Comparison of ENCODE assay signal across 20 cellular contexts in genomic region chr16:11711662-11712061, GRCh38. TPM values are rescaled to one million over a fixed set of nuclear protein-coding genes. Genes with fewer than 3 reads are reported as not detected.
DNase-seq lines count a peak whose midpoint lies in the region; ATAC-seq and TF ChIP-seq lines count a peak whose summit lies in the region.
"Had no signal": no experiment of that assay in that cellular context is flagged by ENCODE, and none has a peak within 500 bp of the region (broad histone marks: within the 10 kb centered on the region; RNA-seq: fewer than 3 reads in every experiment).

No MANE protein-coding gene starts in this region.

- TF ChIP-seq CTCF in OCI-LY1 (IDR thresholded peaks at IDR 0.05; ENCODE audit: low read length) (no peak), lung (IDR thresholded peaks at IDR 0.05; ENCODE audit: control extremely low read depth, extremely low read depth) (no peak), uterus (IDR thresholded peaks at IDR 0.05) (no peak)

- peaks cover 49% of the 10 kb centered on the region for H3K36me3 ChIP-seq in OCI-LY1 (ENCODE audit: insufficient read depth, low read length)
- H3K36me3 ChIP-seq in lung (ENCODE audit: control insufficient read depth in 2 of 2, insufficient read depth in 2 of 2, low read length in 2 of 2): peaks cover 11% of the 10 kb centered on the region in 2 donors
- H3K36me3 ChIP-seq in uterus: no peaks in the 10 kb centered on the region

- no peaks in the 10 kb centered on the region for H3F3A ChIP-seq in OCI-LY1 (ENCODE audit: insufficient read depth, low read length)

- no peak overlapping the region for H3K9ac ChIP-seq in OCI-LY1 (ENCODE audit: low read length)
- H3K9ac ChIP-seq: SK-N-SH had no signal

- no peak overlapping the region for H3K4me2 ChIP-seq in OCI-LY1 (ENCODE audit: low read length)
- H3K4me2 ChIP-seq: SK-N-SH had no signal

- H3K4me1 ChIP-seq in right cardiac atrium (ENCODE audit: control insufficient read depth, insufficient read depth, low read length) (no peaks in the 10 kb centered on the region), OCI-LY1 (ENCODE audit: insufficient read depth, low read length, severe bottlenecking) (peaks cover 32% of the 10 kb centered on the region), lung (ENCODE audit: control insufficient read depth in 2 of 2, insufficient read depth in 2 of 2, low read length in 2 of 2) (peaks cover 0 to 15% of the 10 kb centered on the region in 2 donors), uterus (peaks cover 0 to 1% of the 10 kb centered on the region in 2 donors)

- no peaks in the 10 kb centered on the region for H3K9me2 ChIP-seq in OCI-LY1 (ENCODE audit: low read depth, low read length)
- H3K9me2 ChIP-seq: SK-N-SH had no signal

- H4K20me1 ChIP-seq in OCI-LY1 (ENCODE audit: insufficient read depth, low read length): no peaks in the 10 kb centered on the region

- peak overlapping the region in 1 of 2 donors; percentile 60 for H3K27ac Mint-ChIP-seq in effector memory CD8-positive, alpha-beta T cell

- intact Hi-C loops in Right ventricle myocardium superior (cut with DNase I): no loop called here
- intact Hi-C loops in right cardiac atrium (cut with DNase I): loop anchor here in 3 of 4 donors (5.0 to 10.0 kb wide), 4 partner anchors 177 to 314 kb away; no protein-coding TSS in a partner anchor
- intact Hi-C loops in uterus (cut with DNase I; ENCODE audit: low total_unique reads): loop anchor here (2.0 to 10.0 kb wide), 2 partner anchors 57 to 315 kb away; no protein-coding TSS in a partner anchor

- no peaks in the 10 kb centered on the region for H3K27me3 Mint-ChIP-seq in effector memory CD8-positive, alpha-beta T cell

- no peak overlapping the region for H3K4me3 Mint-ChIP-seq in effector memory CD8-positive, alpha-beta T cell

- no peak overlapping the region for H2AFZ ChIP-seq in OCI-LY1 (ENCODE audit: low read length)

- no peaks in the 10 kb centered on the region for H3K9me3 Mint-ChIP-seq in effector memory CD8-positive, alpha-beta T cell

- H3K36me3 Mint-ChIP-seq in effector memory CD8-positive, alpha-beta T cell (ENCODE audit: insufficient read depth): peaks cover 80% of the 10 kb centered on the region

- no peak overlapping the region for H3K27ac ChIP-seq in right cardiac atrium (ENCODE audit: low read length)
- peak overlapping the region; percentile 23 for H3K27ac ChIP-seq in OCI-LY1 (ENCODE audit: low read depth, low read length, poor library complexity, severe bottlenecking)
- H3K27ac ChIP-seq in lung (ENCODE audit: low read depth in 1 of 2, low read length in 1 of 2): no peak overlapping the region
- H3K27ac ChIP-seq in uterus: no peak overlapping the region
- H3K27ac ChIP-seq: C4-2B had no signal

- H3K9me3 ChIP-seq in right cardiac atrium (ENCODE audit: control insufficient read depth, low read length): no peaks in the 10 kb centered on the region
- H3K9me3 ChIP-seq in OCI-LY1 (ENCODE audit: low read length): no peaks in the 10 kb centered on the region
- no peaks in the 10 kb centered on the region for H3K9me3 ChIP-seq in lung (ENCODE audit: control insufficient read depth in 2 of 2, insufficient read depth in 1 of 2, low read length in 1 of 2)
- H3K9me3 ChIP-seq in uterus: no peaks in the 10 kb centered on the region
- H3K9me3 ChIP-seq: SK-N-SH had no signal

- DNase-seq in Right ventricle myocardium superior: no peak
- DNase-seq in right cardiac atrium: no peak
- no peak for DNase-seq in lung (ENCODE audit: low spot score)
- DNase-seq in effector memory CD8-positive, alpha-beta T cell: no peak
- DNase-seq in uterus: no peak
- no peak for DNase-seq in NCI-H2171 treated with DMSO at 0.1 percent for 48 hours (lab: John Stamatoyannopoulos, UW)
- DNase-seq: DMS53, GDM1, KG1, NCI-H1105 treated with DMSO at 0.1 percent for 48 hours, NCI-H2029 treated with DMSO at 0.1 percent for 48 hours, NCI-H2171, NCI-H524 treated with DMSO at 0.1 percent for 48 hours, NCI-H82, PC-3, SIG-M5, SK-N-SH had no signal

- H3K4me3 ChIP-seq in right cardiac atrium (ENCODE audit: low read length): no peak overlapping the region
- no peak overlapping the region for H3K4me3 ChIP-seq in OCI-LY1 (ENCODE audit: low read depth, low read length, poor library complexity, severe bottlenecking)
- no peak overlapping the region for H3K4me3 ChIP-seq in lung
- H3K4me3 ChIP-seq in uterus: no peak overlapping the region

- H3K79me2 ChIP-seq in OCI-LY1 (ENCODE audit: insufficient read depth, low read length): no peaks in the 10 kb centered on the region; the same call in 1 of the 2 replicates

- H3K4me1 Mint-ChIP-seq in effector memory CD8-positive, alpha-beta T cell (ENCODE audit: low read depth in 2 of 2): peaks cover 2 to 12% of the 10 kb centered on the region in 2 donors

- TF ChIP-seq POLR2A in uterus (IDR thresholded peaks at IDR 0.05): no peak

- 83% methylated on average over 4 of the region's 4 CpGs for WGBS in right cardiac atrium
- WGBS in lung, 2 donors: 77 to 88% methylated on average over 4 of the region's 4 CpGs

- H3K27me3 ChIP-seq in right cardiac atrium (ENCODE audit: control insufficient read depth, insufficient read depth) (no peaks in the 10 kb centered on the region), OCI-LY1 (ENCODE audit: insufficient read depth, low read length) (no peaks in the 10 kb centered on the region), lung (ENCODE audit: control insufficient read depth, insufficient read depth) (no peaks in the 10 kb centered on the region), uterus (no peaks in the 10 kb centered on the region)

- ATAC-seq in Right ventricle myocardium superior (ENCODE audit: poor library complexity) (peak; percentile 56), right cardiac atrium (no peak), lung (ENCODE audit: insufficient read depth, low FRiP score) (peak; percentile 66)
- no peak for ATAC-seq in effector memory CD8-positive, alpha-beta T cell (replicated peaks)
- ATAC-seq: HCT116, PC-3 had no signal

RNA-seq across cellular contexts. Expression of gene TXNDC11, which starts 31.0 kb away (rescaled TPM):
- 18.6 TPM for total RNA-seq in Right ventricle myocardium superior
- 10 to 100 TPM; 22.0 to 29.4 (median 23.9) TPM for total RNA-seq in right cardiac atrium
- polyA plus RNA-seq in right cardiac atrium: 25.8 TPM
- total RNA-seq in lung: 10 to 100 TPM; 64.8 to 78.8 TPM
- 10 to 100 TPM; 70.0 to 74.3 TPM for polyA plus RNA-seq in lung
- 10 to 100 TPM in 3 of 4 donors, 1 to 10 TPM in 1; 6.1 to 52.0 (median 40.0) TPM for total RNA-seq in uterus

RNA-seq across cellular contexts. Expression of gene SNN, which starts 43.4 kb away (rescaled TPM):
- total RNA-seq in Right ventricle myocardium superior: 28.3 TPM
- total RNA-seq in right cardiac atrium: 10 to 100 TPM; 24.8 to 33.3 (median 26.1) TPM
- polyA plus RNA-seq in right cardiac atrium: 24.4 TPM
- total RNA-seq in lung: 10 to 100 TPM; 18.1 to 19.7 TPM
- 10 to 100 TPM in 1 of 2 donors, 1 to 10 TPM in 1; 9.4 to 29.0 TPM for polyA plus RNA-seq in lung
- total RNA-seq in uterus: 10 to 100 TPM in 3 of 4 donors, 1 to 10 TPM in 1; 4.1 to 30.1 (median 23.0) TPM

Comparison
In these comparisons a context has a peak if more than half of its experiments do, and no peak if none do; other contexts are left out.
1. ATAC-seq: peak in Right ventricle myocardium superior (single experiment) and lung (single experiment); none in right cardiac atrium (0 of 2) and effector memory CD8-positive, alpha-beta T cell (single experiment).